Comparison of ENCODE assay signal across 6 cellular contexts in genomic region chr12:53230971-53231858, GRCh38. TPM values are rescaled to one million over a fixed set of nuclear protein-coding genes. Genes with fewer than 3 reads are reported as not detected.
A peak's percentile ranks its signal among the peaks of the same experiment; 100 is the strongest.
DNase-seq lines count a peak whose midpoint lies in the region; TF ChIP-seq lines count a peak whose summit lies in the region.

No MANE protein-coding gene starts in this region.

- intact Hi-C loops in activated CD4-positive, alpha-beta memory T cell treated with anti-CD3 and anti-CD28 coated beads for 36 hours (cut with micrococcal nuclease) = no loop called here

- POLR2A ChIA-PET in activated CD4-positive, alpha-beta memory T cell treated with anti-CD3 and anti-CD28 coated beads for 36 hours (lab: Charles Lee) = interaction anchor here (0.6 to 1.1 kb wide), 5 partner anchors 10 to 93 kb away, joined by 3 to 6 read pairs (median 3); no protein-coding TSS in a partner anchor

- no peak overlapping the region for H3K9ac ChIP-seq in liver (ENCODE audit: low read depth in 1 of 2, low read length in 2 of 2)

- 35% methylated on average over 19 of the region's 19 CpGs for WGBS in liver

- H3K27ac Mint-ChIP-seq in activated CD4-positive, alpha-beta memory T cell treated with anti-CD3 and anti-CD28 coated beads for 36 hours = peak overlapping the region; percentile 79

- no peaks in the 10 kb centered on the region for H3K9me3 Mint-ChIP-seq in activated CD4-positive, alpha-beta memory T cell treated with anti-CD3 and anti-CD28 coated beads for 36 hours

- H3K4me1 Mint-ChIP-seq in activated CD4-positive, alpha-beta memory T cell treated with anti-CD3 and anti-CD28 coated beads for 36 hours (ENCODE audit: low read depth) = peaks cover 69% of the 10 kb centered on the region

- CTCF ChIA-PET in activated CD4-positive, alpha-beta memory T cell treated with anti-CD3 and anti-CD28 coated beads for 36 hours (lab: Charles Lee) = interaction anchor here (1.0 to 1.3 kb wide), 3 partner anchors 15 to 36 kb away, joined by 3 to 5 read pairs (median 3); partner anchors contain the start of gene ESPL1

- no peaks in the 10 kb centered on the region for H3K9me3 ChIP-seq in liver (ENCODE audit: control insufficient read depth in 4 of 4, low read length in 3 of 4)

- no peaks in the 10 kb centered on the region for H3K27me3 Mint-ChIP-seq in activated CD4-positive, alpha-beta memory T cell treated with anti-CD3 and anti-CD28 coated beads for 36 hours

- TF ChIP-seq CTCF in AG10803 (conservative IDR thresholded peaks at IDR 0.05; ENCODE audit: low read length) (peak; percentile 26), liver (IDR thresholded peaks at IDR 0.05; ENCODE audit: low read depth, low read length, missing input control) (no peak)

- H3K27me3 ChIP-seq in liver (ENCODE audit: control insufficient read depth in 4 of 4, insufficient read depth in 4 of 4, low read length in 3 of 4) = peaks cover 0 to 15% (median 0%) of the 10 kb centered on the region in 4 donors

- no peak for TF ChIP-seq RAD21 in liver (IDR thresholded peaks at IDR 0.05)

- no peaks in the 10 kb centered on the region for H3K36me3 Mint-ChIP-seq in activated CD4-positive, alpha-beta memory T cell treated with anti-CD3 and anti-CD28 coated beads for 36 hours

- peak overlapping the region; percentile 47 to 59 for H3K27ac ChIP-seq in liver (ENCODE audit: low read depth in 1 of 2, low read length in 2 of 2)

- peak overlapping the region; percentile 62 for H3K4me3 Mint-ChIP-seq in activated CD4-positive, alpha-beta memory T cell treated with anti-CD3 and anti-CD28 coated beads for 36 hours

- H3K4me1 ChIP-seq in liver (ENCODE audit: control insufficient read depth in 4 of 4, insufficient read depth in 4 of 4, low read length in 3 of 4) = peaks cover 0 to 4% (median 2%) of the 10 kb centered on the region in 4 donors

- H3K4me3 ChIP-seq in AG10803 (ENCODE audit: low read length) (peak overlapping the region; percentile 84), liver (ENCODE audit: low read depth in 1 of 3, low read length in 3 of 3) (peak overlapping the region in 2 of 3 donors; percentile 9 to 49)

- H3K36me3 ChIP-seq in liver (ENCODE audit: control insufficient read depth in 4 of 4, insufficient read depth in 3 of 4, low read depth in 1 of 4, low read length in 3 of 4) = no peaks in the 10 kb centered on the region

- DNase-seq in AG10803 (ENCODE audit: low read depth) = no peak
- DNase-seq in activated CD4-positive, alpha-beta memory T cell treated with anti-CD3 and anti-CD28 coated beads for 36 hours = no peak
- no peak for DNase-seq in activated effector memory CD4-positive, alpha-beta T cell treated with Interleukin-2 at 50 U/mL for 16 hours
- no peak for DNase-seq in EL
- no peak for DNase-seq in DMS153 (lab: John Stamatoyannopoulos, UW)

TF ChIP-seq in liver, 16 proteins besides CTCF, POLR2A, EP300 and RAD21:
- TF ChIP-seq ZBTB33 (IDR thresholded peaks at IDR 0.05) (no peak), HNF4A (conservative IDR thresholded peaks at IDR 0.05) (no peak)
TF ChIP-seq in liver: peak in this region for 0.

RNA-seq across cellular contexts. Expression of gene RARG, which starts 0.8 kb away (rescaled TPM):
- 10 to 100 TPM; 21.8 to 25.2 TPM for total RNA-seq in activated CD4-positive, alpha-beta memory T cell treated with anti-CD3 and anti-CD28 coated beads for 36 hours
- 1 to 10 TPM; 2.7 to 3.1 TPM for total RNA-seq in liver
- polyA plus RNA-seq in liver = 1 to 10 TPM; 1.7 to 2.7 TPM

RNA-seq across cellular contexts. Expression of gene ITGB7, which starts 24.2 kb away (rescaled TPM):
- 100 to 1,000 TPM; 168 to 169 TPM for total RNA-seq in activated CD4-positive, alpha-beta memory T cell treated with anti-CD3 and anti-CD28 coated beads for 36 hours
- 1 to 10 TPM; 1.7 to 1.8 TPM for total RNA-seq in liver
- 1 to 10 TPM; 2.4 TPM for polyA plus RNA-seq in liver

RNA-seq across cellular contexts. Expression of gene ESPL1, which starts 36.9 kb away (rescaled TPM):
- total RNA-seq in activated CD4-positive, alpha-beta memory T cell treated with anti-CD3 and anti-CD28 coated beads for 36 hours = 10 to 100 TPM; 70.0 to 77.2 TPM
- 10 to 100 TPM in 1 of 2 donors, 1 to 10 TPM in 1; 3.4 to 19.3 TPM for total RNA-seq in liver
- polyA plus RNA-seq in liver = 1 to 10 TPM; 2.8 to 3.9 TPM

RNA-seq across cellular contexts. Expression of gene CSAD, which starts 50.5 kb away (rescaled TPM):
- 10 to 100 TPM; 21.4 to 23.7 TPM for total RNA-seq in activated CD4-positive, alpha-beta memory T cell treated with anti-CD3 and anti-CD28 coated beads for 36 hours
- total RNA-seq in liver = 10 to 100 TPM in 1 of 2 donors, 1 to 10 TPM in 1; 4.4 to 37.1 TPM
- 10 to 100 TPM; 33.1 to 41.5 TPM for polyA plus RNA-seq in liver

RNA-seq across cellular contexts. Expression of gene ZNF740, which starts 50.7 kb away (rescaled TPM):
- 10 to 100 TPM; 32.6 to 37.5 TPM for total RNA-seq in activated CD4-positive, alpha-beta memory T cell treated with anti-CD3 and anti-CD28 coated beads for 36 hours
- total RNA-seq in liver = 10 to 100 TPM in 1 of 2 donors, 1 to 10 TPM in 1; 8.4 to 14.4 TPM
- 1 to 10 TPM; 1.4 to 4.3 TPM for polyA plus RNA-seq in liver

Comparison
In these comparisons a context has a peak if more than half of its experiments do, and no peak if none do; other contexts are left out.
1. RNA of gene RARG, which starts 0.8 kb away (total RNA-seq): 21.8 to 25.2 TPM in activated CD4-positive, alpha-beta memory T cell treated with anti-CD3 and anti-CD28 coated beads for 36 hours; 2.7 to 3.1 TPM in liver; every median in the first group is over 4 times any median in the second.
2. RNA of gene ITGB7, which starts 24.2 kb away (total RNA-seq): 168 to 169 TPM in activated CD4-positive, alpha-beta memory T cell treated with anti-CD3 and anti-CD28 coated beads for 36 hours; 1.7 to 1.8 TPM in liver; every median in the first group is over 10 times any median in the second.